In the genomic region with DNA sequence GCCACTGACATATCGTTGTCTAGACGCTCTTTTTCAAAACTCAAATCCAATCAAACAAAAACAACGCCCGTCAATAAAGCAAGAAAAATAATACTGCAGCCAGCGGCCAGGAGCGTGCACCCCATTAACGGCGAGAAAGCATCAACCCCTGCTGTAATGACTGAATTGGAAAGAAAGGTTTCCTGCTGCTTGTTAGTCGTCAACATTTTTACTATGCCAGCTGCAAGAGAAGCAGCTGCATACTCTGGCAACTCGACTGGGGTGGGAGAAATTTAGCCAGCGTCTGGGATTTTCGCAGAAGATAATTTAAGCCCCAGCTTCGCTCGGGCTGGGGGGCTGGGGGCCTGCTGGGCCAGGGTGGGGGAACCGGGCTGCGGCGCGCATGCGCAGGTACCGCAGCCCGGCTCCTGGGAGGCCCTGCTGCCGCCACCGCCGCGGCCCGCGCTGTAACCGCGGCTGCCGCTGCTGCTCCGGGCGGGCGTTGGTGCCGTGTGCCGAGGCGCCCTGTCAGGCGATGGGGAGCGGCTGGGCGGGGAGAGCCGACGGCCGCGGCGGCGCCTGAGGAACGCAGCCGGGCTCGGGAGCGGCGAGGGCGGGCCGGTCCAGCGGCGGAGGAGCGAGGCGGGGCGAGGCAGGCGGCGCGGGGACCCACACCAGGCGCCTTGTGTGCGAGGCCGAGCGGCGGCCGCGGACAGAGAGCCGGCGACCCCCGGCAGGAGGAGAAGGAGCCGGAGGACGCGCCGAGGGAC, we compare ENCODE assay signal across 8 cellular contexts. TPM values are rescaled to one million over a fixed set of nuclear protein-coding genes. Genes with fewer than 3 reads are reported as not detected.
A peak's percentile ranks its signal among the peaks of the same experiment; 100 is the strongest.
DNase-seq lines count a peak whose midpoint lies in the region; ATAC-seq, FAIRE-seq and TF ChIP-seq lines count a peak whose summit lies in the region.

No MANE protein-coding gene starts in this region.

- no peaks in the 10 kb centered on the region for H3K36me3 ChIP-seq in uterus

- under 1% methylated on average over 74 of the region's 74 CpGs for WGBS in right cardiac atrium

- H3K4me1 ChIP-seq in right cardiac atrium (ENCODE audit: control insufficient read depth, insufficient read depth, low read length) = peaks cover 2% of the 10 kb centered on the region
- H3K4me1 ChIP-seq in uterus = peaks cover 0 to 4% of the 10 kb centered on the region in 2 donors

- FAIRE-seq in GM12891 (lab: Jason Lieb, UNC) = peak; percentile 85

- TF ChIP-seq POLR2A in GM12891 (IDR thresholded peaks at IDR 0.05; ENCODE audit: low read depth, low read length) (no peak), uterus (IDR thresholded peaks at IDR 0.05) (peak; percentile 52 to 76)

- H3K9me3 ChIP-seq in right cardiac atrium (ENCODE audit: control insufficient read depth, low read length) = no peaks in the 10 kb centered on the region
- H3K9me3 ChIP-seq in uterus = no peaks in the 10 kb centered on the region

- ATAC-seq in HG02623 (IDR thresholded peaks at IDR 0.05; ENCODE audit: unreplicated experiment) (peak; percentile 48), right cardiac atrium (peak; percentile 89 to 92)

- H3K27ac ChIP-seq in right cardiac atrium (ENCODE audit: low read length) (peak overlapping the region; percentile 97), uterus (peak overlapping the region; percentile 97 to 99)

- H3K4me3 ChIP-seq in right cardiac atrium (ENCODE audit: low read length) (peak overlapping the region; percentile 92), uterus (peak overlapping the region; percentile 66 to 93)

- H3K27me3 ChIP-seq in right cardiac atrium (ENCODE audit: control insufficient read depth, insufficient read depth) = no peaks in the 10 kb centered on the region
- H3K27me3 ChIP-seq in uterus = no peaks in the 10 kb centered on the region

- DNase-seq in GM12891 (ENCODE audit: insufficient read length, low spot score) = peak; percentile 71
- DNase-seq in NCI-H1092 treated with DMSO at 0.1 percent for 48 hours (lab: John Stamatoyannopoulos, UW) = peak; percentile 91
- DNase-seq in T-helper 1 cell = peak; percentile 51 to 79 (median 55)
- DNase-seq in amygdala (lab: John Stamatoyannopoulos, UW) = peak in 53 of 56 donors; percentile 7 to 89 (median 57)
- DNase-seq in right cardiac atrium = peak; percentile 81 to 92 (median 91)
- peak; percentile 86 for DNase-seq in putamen (ENCODE audit: low spot score)
- peak; percentile 50 to 68 for DNase-seq in uterus

- intact Hi-C loops in right cardiac atrium (cut with DNase I) = loop anchor here in 2 of 4 donors (10.0 kb wide), 2 partner anchors 71 to 349 kb away; no protein-coding TSS in a partner anchor
- intact Hi-C loops in uterus (cut with DNase I; ENCODE audit: low total_unique reads) = no loop called here

- no peak for TF ChIP-seq CTCF in uterus (IDR thresholded peaks at IDR 0.05)

TF ChIP-seq in GM12891, 5 proteins besides CTCF, POLR2A, EP300 and RAD21:
- TF ChIP-seq POU2F2 (IDR thresholded peaks at IDR 0.05; ENCODE audit: low read depth, low read length) = no peak
- TF ChIP-seq PAX5 (IDR thresholded peaks at IDR 0.05; ENCODE audit: insufficient read depth, low read length, severe bottlenecking) = no peak
- TF ChIP-seq TAF1 (IDR thresholded peaks at IDR 0.05; ENCODE audit: low read depth, low read length) = no peak
- TF ChIP-seq SPI1 (IDR thresholded peaks at IDR 0.05; ENCODE audit: low read depth, low read length) = no peak
- no peak for TF ChIP-seq POLR2AphosphoS5 (IDR thresholded peaks at IDR 0.05; ENCODE audit: low read depth, low read length)

RNA-seq across cellular contexts. Expression of gene STXBP5, which starts 0.7 kb away (rescaled TPM):
- 2.7 TPM for polyA plus RNA-seq in GM12891 (2012; ENCODE audit: low read depth, missing spikeins)
- total RNA-seq in right cardiac atrium (10 to 100 TPM; 10.6 to 13.0 (median 12.2) TPM), uterus (10 to 100 TPM; 28.9 to 80.2 (median 36.9) TPM)
- 6.4 TPM for polyA plus RNA-seq in right cardiac atrium

Comparison
In these comparisons a context has a peak if more than half of its experiments do, and no peak if none do; other contexts are left out.
1. Peak in every context shown above with its lines: DNase-seq, ATAC-seq, H3K4me3 ChIP-seq and H3K27ac ChIP-seq.